14 cellular contexts compared by ENCODE assay signal in genomic region chr22:44537016-44537936, GRCh38.
"Had no signal": no experiment of that assay in that cellular context is flagged by ENCODE, and none has a peak within 500 bp of the region (broad histone marks: within the 10 kb centered on the region; RNA-seq: fewer than 3 reads in every experiment).

No MANE protein-coding gene starts in this region.

- H3K36me3 ChIP-seq: esophagus muscularis mucosa, left ventricle myocardium inferior, ovary, upper lobe of left lung had no signal

- H3K4me3 Mint-ChIP-seq: activated CD8-positive, alpha-beta memory T cell treated with anti-CD3 and anti-CD28 coated beads, Interleukin-2, amount 10 ng/mL, durations not matched to agents 7 days and 5 days; activated naive CD8-positive, alpha-beta T cell treated with anti-CD3 and anti-CD28 coated beads for 36 hours; activated T-cell treated with anti-CD3 and anti-CD28 coated beads, Interleukin-2, amount 50 U/mL, for 24 hours; stimulated activated naive CD8-positive, alpha-beta T cell treated with anti-CD3 and anti-CD28 coated beads, Interleukin-15, Interleukin-2, amounts not matched to agents 100 ng/mL and 50 ng/mL, for 24 hours had no signal

- H3K9me3 ChIP-seq: esophagus muscularis mucosa, left ventricle myocardium inferior, ovary, upper lobe of left lung had no signal

- H3K4me1 Mint-ChIP-seq: activated CD8-positive, alpha-beta memory T cell treated with anti-CD3 and anti-CD28 coated beads, Interleukin-2, amount 10 ng/mL, durations not matched to agents 7 days and 5 days had no signal

- DNase-seq: activated CD4-positive, alpha-beta T cell treated with anti-CD3 and anti-CD28 coated beads for 1 hour; activated CD4-positive, alpha-beta T cell treated with anti-CD3 and anti-CD28 coated beads, Interleukin-2, amount 50 U/mL, for 48 hours; activated CD8-positive, alpha-beta memory T cell treated with anti-CD3 and anti-CD28 coated beads, Interleukin-2, amount 10 ng/mL, durations not matched to agents 7 days and 5 days; activated gamma-delta T cell; activated naive CD8-positive, alpha-beta T cell treated with anti-CD3 and anti-CD28 coated beads for 36 hours; activated T-cell treated with anti-CD3 and anti-CD28 coated beads, Interleukin-2, amount 50 U/mL, for 24 hours; foreskin melanocyte; left ventricle myocardium inferior; ovary; stimulated activated CD4-positive, alpha-beta T cell treated with anti-CD3 and anti-CD28 coated beads, Interleukin-4, amount 100 ng/mL, for 24 hours; T-helper 9 cell; upper lobe of left lung had no signal

- H3K27ac ChIP-seq: esophagus muscularis mucosa, left ventricle myocardium inferior, ovary, upper lobe of left lung had no signal

- H3K27ac Mint-ChIP-seq: activated CD8-positive, alpha-beta memory T cell treated with anti-CD3 and anti-CD28 coated beads, Interleukin-2, amount 10 ng/mL, durations not matched to agents 7 days and 5 days; activated naive CD8-positive, alpha-beta T cell treated with anti-CD3 and anti-CD28 coated beads for 36 hours; activated T-cell treated with anti-CD3 and anti-CD28 coated beads, Interleukin-2, amount 50 U/mL, for 24 hours; stimulated activated naive CD8-positive, alpha-beta T cell treated with anti-CD3 and anti-CD28 coated beads, Interleukin-15, Interleukin-2, amounts not matched to agents 100 ng/mL and 50 ng/mL, for 24 hours had no signal

- H3K4me1 ChIP-seq: esophagus muscularis mucosa, left ventricle myocardium inferior, upper lobe of left lung had no signal

- H3K4me3 ChIP-seq: esophagus muscularis mucosa, left ventricle myocardium inferior, ovary, upper lobe of left lung had no signal

- H3K9me3 Mint-ChIP-seq: activated naive CD8-positive, alpha-beta T cell treated with anti-CD3 and anti-CD28 coated beads for 36 hours; activated T-cell treated with anti-CD3 and anti-CD28 coated beads, Interleukin-2, amount 50 U/mL, for 24 hours; stimulated activated naive CD8-positive, alpha-beta T cell treated with anti-CD3 and anti-CD28 coated beads, Interleukin-15, Interleukin-2, amounts not matched to agents 100 ng/mL and 50 ng/mL, for 24 hours had no signal

- H3K36me3 Mint-ChIP-seq: activated CD8-positive, alpha-beta memory T cell treated with anti-CD3 and anti-CD28 coated beads, Interleukin-2, amount 10 ng/mL, durations not matched to agents 7 days and 5 days; activated naive CD8-positive, alpha-beta T cell treated with anti-CD3 and anti-CD28 coated beads for 36 hours had no signal

- H3K27me3 ChIP-seq: ovary, upper lobe of left lung had no signal
